In the genomic region with DNA sequence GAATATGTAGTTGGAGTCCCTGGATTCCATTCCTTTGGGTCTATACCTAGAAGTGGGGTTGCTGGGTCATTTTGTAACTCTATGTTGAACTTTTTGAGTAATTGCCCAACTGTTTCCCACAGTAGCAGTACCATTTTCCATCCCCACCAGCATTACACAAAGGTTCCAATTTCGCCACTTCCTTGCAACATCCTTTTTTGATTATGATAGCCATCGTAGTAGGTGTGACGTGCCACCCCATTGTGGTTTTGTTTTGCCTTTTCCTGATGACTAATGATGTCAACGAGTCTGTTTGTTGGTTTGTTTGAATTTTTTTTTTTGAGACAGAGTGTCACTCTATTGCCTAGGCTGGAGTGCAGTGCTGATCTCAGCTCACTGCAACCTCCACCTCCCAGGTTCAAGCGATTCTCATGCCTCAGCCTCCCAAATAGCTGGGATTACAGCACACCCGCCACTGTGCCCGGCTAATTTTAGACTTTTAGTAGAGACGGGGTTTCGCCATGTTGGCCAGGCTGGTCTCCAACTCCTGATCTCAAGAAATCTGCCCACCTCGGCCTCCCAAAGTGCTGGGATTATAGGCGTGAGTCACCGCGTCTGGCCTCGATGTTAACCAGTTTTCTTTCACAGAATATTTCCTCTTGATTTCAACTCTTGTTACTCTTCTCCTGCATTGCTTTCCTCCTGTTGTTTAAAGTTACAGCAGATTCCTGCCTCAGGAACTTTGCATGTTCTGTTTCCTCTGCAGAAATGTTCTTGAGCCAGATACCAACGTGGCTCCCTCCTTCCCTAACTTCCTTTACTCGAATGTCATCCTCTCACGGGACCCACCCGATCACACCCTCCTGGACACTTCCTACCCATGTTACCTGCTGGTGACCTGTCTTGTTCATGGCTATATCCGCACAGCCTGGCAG, we compare ENCODE assay signal across 10 cellular contexts. TPM values are rescaled to one million over a fixed set of nuclear protein-coding genes. Genes with fewer than 3 reads are reported as not detected.
DNase-seq lines count a peak whose midpoint lies in the region; ATAC-seq and TF ChIP-seq lines count a peak whose summit lies in the region.
"Had no signal": no experiment of that assay in that cellular context is flagged by ENCODE, and none has a peak within 500 bp of the region (broad histone marks: within the 10 kb centered on the region; RNA-seq: fewer than 3 reads in every experiment).

No MANE protein-coding gene starts in this region.

- peak overlapping the region; percentile 68 for H3K27ac Mint-ChIP-seq in activated CD8-positive, alpha-beta T cell treated with anti-CD3 and anti-CD28 coated beads, Interleukin-2, amount 10 ng/mL, durations not matched to agents 7 days and 5 days

- H3K9me3 Mint-ChIP-seq in activated CD8-positive, alpha-beta T cell treated with anti-CD3 and anti-CD28 coated beads, Interleukin-2, amount 10 ng/mL, durations not matched to agents 7 days and 5 days (ENCODE audit: insufficient read depth) = no peaks in the 10 kb centered on the region
- H3K9me3 Mint-ChIP-seq: CD8-positive, alpha-beta memory T cell had no signal

- peak; percentile 24 for ATAC-seq in activated CD8-positive, alpha-beta T cell treated with anti-CD3 and anti-CD28 coated beads, Interleukin-2, amount 10 ng/mL, durations not matched to agents 7 days and 5 days
- ATAC-seq in GM19397 (IDR thresholded peaks at IDR 0.05; ENCODE audit: unreplicated experiment) (no peak), GM18907 (IDR thresholded peaks at IDR 0.05; ENCODE audit: unreplicated experiment) (no peak)

- TF ChIP-seq CTCF in foreskin fibroblast (IDR thresholded peaks at IDR 0.05; ENCODE audit: low read depth, low read length) = no peak

- POLR2A ChIA-PET in activated CD8-positive, alpha-beta T cell treated with anti-CD3 and anti-CD28 coated beads, Interleukin-2, amount 10 ng/mL, durations not matched to agents 7 days and 5 days (lab: Charles Lee) = no interaction called here

- H3K36me3 Mint-ChIP-seq in activated CD8-positive, alpha-beta T cell treated with anti-CD3 and anti-CD28 coated beads, Interleukin-2, amount 10 ng/mL, durations not matched to agents 7 days and 5 days (ENCODE audit: low read depth) = no peaks in the 10 kb centered on the region

- peaks cover 2% of the 10 kb centered on the region for H3K27me3 Mint-ChIP-seq in activated CD8-positive, alpha-beta T cell treated with anti-CD3 and anti-CD28 coated beads, Interleukin-2, amount 10 ng/mL, durations not matched to agents 7 days and 5 days (ENCODE audit: low read depth)

- DNase-seq in stimulated activated naive CD4-positive, alpha-beta T cell treated with Interleukin-2 at 50 U/mL for 16 hours (lab: John Stamatoyannopoulos, UW) = peak; percentile 48
- no peak for DNase-seq in stimulated activated naive CD4-positive, alpha-beta T cell (lab: John Stamatoyannopoulos, UW)
- peak; percentile 66 for DNase-seq in activated CD8-positive, alpha-beta T cell treated with anti-CD3 and anti-CD28 coated beads, Interleukin-2, amount 10 ng/mL, durations not matched to agents 7 days and 5 days
- DNase-seq in foreskin fibroblast (peak; percentile 36 to 43), NCI-H510A (lab: John Stamatoyannopoulos, UW) (no peak), NCI-H748 (lab: John Stamatoyannopoulos, UW; ENCODE audit: unreplicated experiment) (no peak)

- CTCF ChIA-PET in activated CD8-positive, alpha-beta T cell treated with anti-CD3 and anti-CD28 coated beads, Interleukin-2, amount 10 ng/mL, durations not matched to agents 7 days and 5 days (lab: Charles Lee) = no interaction called here

- H3K4me3 Mint-ChIP-seq in activated CD8-positive, alpha-beta T cell treated with anti-CD3 and anti-CD28 coated beads, Interleukin-2, amount 10 ng/mL, durations not matched to agents 7 days and 5 days = no peak overlapping the region

- H3K4me1 Mint-ChIP-seq in activated CD8-positive, alpha-beta T cell treated with anti-CD3 and anti-CD28 coated beads, Interleukin-2, amount 10 ng/mL, durations not matched to agents 7 days and 5 days (ENCODE audit: low read depth) = peaks cover 24% of the 10 kb centered on the region

- H3K4me3 ChIP-seq in foreskin fibroblast (ENCODE audit: low read depth in 1 of 2, low read length in 2 of 2) = no peak overlapping the region
- H3K4me3 ChIP-seq: thoracic aorta had no signal

RNA-seq across cellular contexts. Expression of a gene that starts 3.6 kb away (rescaled TPM):
- total RNA-seq in activated CD8-positive, alpha-beta T cell treated with anti-CD3 and anti-CD28 coated beads, Interleukin-2, amount 10 ng/mL, durations not matched to agents 7 days and 5 days = 1 to 10 TPM in 1 of 2 experiments, under 1 TPM in 1; 0.99 to 1.5 TPM

RNA-seq across cellular contexts. Expression of a gene that starts 23.5 kb away (rescaled TPM):
- total RNA-seq in activated CD8-positive, alpha-beta T cell treated with anti-CD3 and anti-CD28 coated beads, Interleukin-2, amount 10 ng/mL, durations not matched to agents 7 days and 5 days = 1 to 10 TPM; 5.8 to 7.9 TPM

RNA-seq across cellular contexts. Expression of a gene that starts 30.0 kb away (rescaled TPM):
- total RNA-seq in activated CD8-positive, alpha-beta T cell treated with anti-CD3 and anti-CD28 coated beads, Interleukin-2, amount 10 ng/mL, durations not matched to agents 7 days and 5 days = 10 to 100 TPM; 16.2 to 17.7 TPM

RNA-seq across cellular contexts. Expression of a gene that starts 43.1 kb away (rescaled TPM):
- total RNA-seq in activated CD8-positive, alpha-beta T cell treated with anti-CD3 and anti-CD28 coated beads, Interleukin-2, amount 10 ng/mL, durations not matched to agents 7 days and 5 days = 100 to 1,000 TPM; 166 to 173 TPM

Comparison
In these comparisons a context has a peak if more than half of its experiments do, and no peak if none do; other contexts are left out.
1. DNase-seq: peak in stimulated activated naive CD4-positive, alpha-beta T cell treated with Interleukin-2 at 50 U/mL for 16 hours (single experiment), activated CD8-positive, alpha-beta T cell treated with anti-CD3 and anti-CD28 coated beads, Interleukin-2, amount 10 ng/mL, durations not matched to agents 7 days and 5 days (single experiment) and foreskin fibroblast (2 of 2); none in stimulated activated naive CD4-positive, alpha-beta T cell (0 of 6), NCI-H510A (single experiment) and NCI-H748 (single experiment).